Comparison of ENCODE assay signal across 30 cellular contexts in genomic region chr12:99049774-99050173, GRCh38.
DNase-seq lines count a peak whose midpoint lies in the region; ATAC-seq and TF ChIP-seq lines count a peak whose summit lies in the region.
"Had no signal": no experiment of that assay in that cellular context is flagged by ENCODE, and none has a peak within 500 bp of the region (broad histone marks: within the 10 kb centered on the region; RNA-seq: fewer than 3 reads in every experiment).

No MANE protein-coding gene starts in this region.

- no peak for TF ChIP-seq EP300 in gastroesophageal sphincter (IDR thresholded peaks at IDR 0.05)

- H3K27me3 Mint-ChIP-seq in nephron progenitor cell (ENCODE audit: low read depth, poor library complexity), result peaks cover 11% of the 10 kb centered on the region
- H3K27me3 Mint-ChIP-seq in activated T-cell treated with anti-CD3 and anti-CD28 coated beads, Interleukin-2, amount 50 U/mL, for 72 hours (ENCODE audit: low read depth), result no peaks in the 10 kb centered on the region
- H3K27me3 Mint-ChIP-seq: B cell; CD8-positive, alpha-beta memory T cell; T-cell had no signal

- peaks cover 34% of the 10 kb centered on the region for H3K9me3 Mint-ChIP-seq in nephron progenitor cell
- peaks cover 4 to 10% of the 10 kb centered on the region in 2 donors for H3K9me3 Mint-ChIP-seq in activated T-cell treated with anti-CD3 and anti-CD28 coated beads, Interleukin-2, amount 50 U/mL, for 72 hours

- DNase-seq in SIG-M5 treated with dmso at 0.1 percent for 504 hours (lab: John Stamatoyannopoulos, UW; ENCODE audit: unreplicated experiment) (peak; percentile 26), SIG-M5 (lab: John Stamatoyannopoulos, UW) (no peak), NOMO-1 (lab: John Stamatoyannopoulos, UW; ENCODE audit: unreplicated experiment in 2 of 2) (peak; percentile 73 to 91), OCI-M1 (lab: John Stamatoyannopoulos, UW) (peak; percentile 5), nephron progenitor cell (no peak), hypothalamus (lab: John Stamatoyannopoulos, UW) (no peak)
- DNase-seq in activated T-cell treated with anti-CD3 and anti-CD28 coated beads, Interleukin-2, amount 50 U/mL, for 72 hours, result no peak
- DNase-seq: CD8-positive, alpha-beta memory T cell; DMS 273 treated with DMSO at 0.1 percent for 48 hours; DMS79; EL; GDM1; Karpas-422; NCI-H1048; NCI-H1417; NCI-H1694; NCI-H2029 treated with DMSO at 0.1 percent for 48 hours; NCI-H2227 treated with DMSO at 0.1 percent for 48 hours; NCI-H69; SHP77 treated with DMSO at 0.1 percent for 48 hours; SK-N-SH; T-cell had no signal

- H3K27ac Mint-ChIP-seq in nephron progenitor cell, result peak overlapping the region; percentile 1
- H3K27ac Mint-ChIP-seq in activated T-cell treated with anti-CD3 and anti-CD28 coated beads, Interleukin-2, amount 50 U/mL, for 72 hours, result no peak overlapping the region
- H3K27ac Mint-ChIP-seq: B cell, T-cell had no signal

- H3K4me3 Mint-ChIP-seq in nephron progenitor cell, result no peak overlapping the region
- H3K4me3 Mint-ChIP-seq in activated T-cell treated with anti-CD3 and anti-CD28 coated beads, Interleukin-2, amount 50 U/mL, for 72 hours, result no peak overlapping the region
- H3K4me3 Mint-ChIP-seq: B cell; CD8-positive, alpha-beta memory T cell; T-cell had no signal

- H3K36me3 Mint-ChIP-seq in nephron progenitor cell (ENCODE audit: low read depth), result no peaks in the 10 kb centered on the region
- peaks cover 2% of the 10 kb centered on the region in 2 donors for H3K36me3 Mint-ChIP-seq in activated T-cell treated with anti-CD3 and anti-CD28 coated beads, Interleukin-2, amount 50 U/mL, for 72 hours (ENCODE audit: insufficient read depth in 2 of 2)
- H3K36me3 Mint-ChIP-seq: CD8-positive, alpha-beta memory T cell; T-cell had no signal

- no peaks in the 10 kb centered on the region for H3K4me1 ChIP-seq in gastroesophageal sphincter

- TF ChIP-seq CTCF in nephron progenitor cell (IDR thresholded peaks at IDR 0.05) (no peak), gastroesophageal sphincter (IDR thresholded peaks at IDR 0.05) (no peak)

- H3K27me3 ChIP-seq in gastroesophageal sphincter, result no peaks in the 10 kb centered on the region

- ATAC-seq in gastroesophageal sphincter, result no peak
- ATAC-seq in activated T-cell treated with anti-CD3 and anti-CD28 coated beads, Interleukin-2, amount 50 U/mL, for 72 hours (replicated peaks in 1 of 2), result no peak
- ATAC-seq: GM12878, HCT116, Panc1, T-cell had no signal

- no peak overlapping the region for H3K27ac ChIP-seq in gastroesophageal sphincter
- H3K27ac ChIP-seq: 22Rv1, C4-2B, HL-60 had no signal

- H3K4me1 Mint-ChIP-seq in nephron progenitor cell, result no peaks in the 10 kb centered on the region
- no peaks in the 10 kb centered on the region for H3K4me1 Mint-ChIP-seq in activated T-cell treated with anti-CD3 and anti-CD28 coated beads, Interleukin-2, amount 50 U/mL, for 72 hours (ENCODE audit: low read depth)
- H3K4me1 Mint-ChIP-seq: B cell; CD8-positive, alpha-beta memory T cell; T-cell had no signal

- WGBS in gastroesophageal sphincter (ENCODE audit: low coverage in 1 of 2), 2 donors, result 33 to 66% methylated on average over 3 of the region's 3 CpGs

- H3K4me3 ChIP-seq in gastroesophageal sphincter, result no peak overlapping the region
- H3K4me3 ChIP-seq: GM12878 had no signal

- H3K36me3 ChIP-seq in gastroesophageal sphincter, result no peaks in the 10 kb centered on the region

- TF ChIP-seq POLR2A in gastroesophageal sphincter (IDR thresholded peaks at IDR 0.05), result no peak

- H3K9me3 ChIP-seq in gastroesophageal sphincter, result peaks cover 0 to 17% (median 0%) of the 10 kb centered on the region in 3 donors

Comparison
In these comparisons a context has a peak if more than half of its experiments do, and no peak if none do; other contexts are left out.
1. DNase-seq: peak in SIG-M5 treated with dmso at 0.1 percent for 504 hours (single experiment), NOMO-1 (2 of 2) and OCI-M1 (single experiment); none in SIG-M5 (single experiment), nephron progenitor cell (single experiment), hypothalamus (0 of 51) and activated T-cell treated with anti-CD3 and anti-CD28 coated beads, Interleukin-2, amount 50 U/mL, for 72 hours (0 of 2).